ENCODE assay signal across 8 cellular contexts in the genomic region with DNA sequence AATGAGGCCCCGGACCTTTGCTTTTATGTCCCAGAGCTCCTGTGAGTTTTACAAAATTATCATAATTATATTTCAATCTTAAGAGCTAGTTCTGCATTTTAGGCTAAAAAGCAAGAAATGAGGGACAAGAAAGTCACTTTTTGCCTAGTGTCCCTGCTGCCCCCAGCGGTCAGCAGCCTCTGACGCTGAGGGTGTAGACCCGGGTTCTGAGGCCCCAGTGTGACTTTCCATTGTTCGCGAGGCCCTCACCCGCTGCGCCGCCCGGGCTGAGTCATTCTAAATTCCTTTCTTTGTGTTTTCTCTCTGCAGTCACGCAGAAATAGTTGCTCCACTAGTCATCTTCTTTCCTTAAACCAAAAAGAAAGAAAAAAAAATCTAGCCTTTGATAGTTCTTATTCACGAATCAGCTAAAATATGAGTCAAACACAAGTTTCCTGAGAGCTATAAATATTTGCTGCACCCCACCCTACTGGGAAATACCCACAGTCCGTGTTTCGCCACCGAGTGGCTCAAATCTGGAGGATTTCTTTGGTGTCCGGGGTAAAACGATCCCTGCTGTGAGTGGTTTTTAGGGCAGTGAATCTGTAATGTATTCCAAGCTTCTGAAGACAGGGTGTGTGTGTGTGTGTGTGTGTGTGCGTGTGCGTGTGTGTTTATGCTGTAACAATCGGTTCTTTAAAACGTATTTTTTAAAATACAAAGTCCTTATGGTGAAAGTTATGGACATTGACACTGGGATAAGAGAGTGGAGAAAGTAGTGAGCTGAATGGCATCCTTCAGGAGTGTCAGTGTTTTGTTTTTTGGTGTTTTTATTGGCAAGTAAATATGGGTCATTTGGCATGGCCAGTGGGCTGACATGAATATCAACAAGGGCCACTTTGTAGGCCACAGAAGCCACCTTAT. TPM values are rescaled to one million over a fixed set of nuclear protein-coding genes. Genes with fewer than 3 reads are reported as not detected.
DNase-seq lines count a peak whose midpoint lies in the region; ATAC-seq and TF ChIP-seq lines count a peak whose summit lies in the region.

No MANE protein-coding gene starts in this region.

- DNase-seq in DMS53 treated with DMSO at 0.1 percent for 48 hours (lab: John Stamatoyannopoulos, UW; ENCODE audit: unreplicated experiment) (peak; percentile 92), activated B cell treated with CpG ODN at 0.5 μM for 24 hours (peak; percentile 54), kidney tubule cell (ENCODE audit: low spot score) (peak; percentile 99), NCI-H2196 treated with DMSO at 0.1 percent for 48 hours (lab: John Stamatoyannopoulos, UW; ENCODE audit: unreplicated experiment) (no peak)
- DNase-seq in central memory CD4-positive, alpha-beta T cell: peak; percentile 45
- peak; percentile 64 to 70 for DNase-seq in stimulated activated CD4-positive, alpha-beta T cell treated with anti-CD3 and anti-CD28 coated beads, Interleukin-15, amount 100 ng/mL, for 48 hours (ENCODE audit: low read depth in 2 of 2)

- H3K9me3 Mint-ChIP-seq in IgD-negative memory B cell: peaks cover 0 to 2% (median 0%) of the 10 kb centered on the region in 3 donors
- peaks cover 3% of the 10 kb centered on the region for H3K9me3 Mint-ChIP-seq in activated B cell treated with CpG ODN at 0.5 μM for 24 hours

- no peak for TF ChIP-seq CTCF in activated B cell treated with CpG ODN at 0.5 μM for 24 hours (IDR thresholded peaks at IDR 0.05)

- H3K36me3 Mint-ChIP-seq in IgD-negative memory B cell (no peaks in the 10 kb centered on the region), activated B cell treated with CpG ODN at 0.5 μM for 24 hours (ENCODE audit: low read depth) (peaks cover 2% of the 10 kb centered on the region)

- H3K4me3 Mint-ChIP-seq in IgD-negative memory B cell (peak overlapping the region; percentile 86 to 99 (median 93)), activated B cell treated with CpG ODN at 0.5 μM for 24 hours (peak overlapping the region; percentile 80)

- H3K27ac Mint-ChIP-seq in IgD-negative memory B cell: peak overlapping the region; percentile 97 to 100 (median 99)
- H3K27ac Mint-ChIP-seq in activated B cell treated with CpG ODN at 0.5 μM for 24 hours: peak overlapping the region; percentile 98

- peaks cover 6% of the 10 kb centered on the region for H3K27me3 Mint-ChIP-seq in IgD-negative memory B cell
- H3K27me3 Mint-ChIP-seq in activated B cell treated with CpG ODN at 0.5 μM for 24 hours: no peaks in the 10 kb centered on the region

- POLR2A ChIA-PET in activated B cell treated with CpG ODN at 0.5 μM for 24 hours (lab: Charles Lee): interaction anchor here (0.6 to 6.7 kb wide), 19 partner anchors 9 to 130 kb away, joined by 3 to 301 read pairs (median 6); partner anchors contain the start of genes CGAS, EEF1A1, MTO1 and SLC17A5

- peak; percentile 76 for ATAC-seq in GM21619 (IDR thresholded peaks at IDR 0.05; ENCODE audit: unreplicated experiment)
- ATAC-seq in activated B cell treated with CpG ODN at 0.5 μM for 24 hours (ENCODE audit: low read depth): peak; percentile 74

- intact Hi-C loops in activated B cell treated with CpG ODN at 0.5 μM for 24 hours (cut with micrococcal nuclease): loop anchor here (1.0 to 5.0 kb wide), 5 partner anchors 19 to 958 kb away; partner anchors contain the start of genes EEF1A1 and KCNQ5

- CTCF ChIA-PET in activated B cell treated with CpG ODN at 0.5 μM for 24 hours (lab: Charles Lee): interaction anchor here (0.8 to 2.2 kb wide), 11 partner anchors 9 to 129 kb away, joined by 3 to 14 read pairs (median 4); partner anchors contain the start of genes EEF1A1 and MTO1

- H3K4me1 Mint-ChIP-seq in IgD-negative memory B cell: peaks cover 21 to 32% (median 28%) of the 10 kb centered on the region in 3 donors
- peaks cover 48% of the 10 kb centered on the region for H3K4me1 Mint-ChIP-seq in activated B cell treated with CpG ODN at 0.5 μM for 24 hours

RNA-seq across cellular contexts. Expression of gene EEF1A1, which starts 59.7 kb away (rescaled TPM):
- 11,514 TPM for polyA plus RNA-seq in IgD-negative memory B cell
- total RNA-seq in activated B cell treated with CpG ODN at 0.5 μM for 24 hours: 19,962 and 22,096 TPM in 2 replicates
